ENCODE assay signal across 8 cellular contexts in genomic region chr3:52897130-52898109, GRCh38. TPM values are rescaled to one million over a fixed set of nuclear protein-coding genes. Genes with fewer than 3 reads are reported as not detected.
DNase-seq lines count a peak whose midpoint lies in the region; ATAC-seq and TF ChIP-seq lines count a peak whose summit lies in the region.

Gene STIMATE, minus strand, starts transcription at chr3:52897548. Its CDS starts 98 bp downstream, at chr3:52897450.

- peaks cover 45 to 51% (median 50%) of the 10 kb centered on the region in 3 donors for H3K4me1 Mint-ChIP-seq in CD8-positive, alpha-beta memory T cell

- no peak within 1 kb of the TSS for H3K4ac ChIP-seq in mesendoderm (ENCODE audit: low read depth, low read length)

- POLR2A ChIA-PET in CD8-positive, alpha-beta memory T cell (lab: Charles Lee) = interaction anchor here (0.6 kb wide), 1 partner anchor 16 kb away, joined by 3 read pairs; no protein-coding TSS in a partner anchor

- H3K4me1 ChIP-seq in CD8-positive, alpha-beta memory T cell (ENCODE audit: insufficient read depth, low read length) = peaks cover 40% of the 10 kb centered on the region
- H3K4me1 ChIP-seq in endocrine pancreas (ENCODE audit: control insufficient read depth, insufficient read depth, low read length) (no peaks in the 10 kb centered on the region), mesendoderm (ENCODE audit: control insufficient read depth, low read depth, low read length) (no peaks in the 10 kb centered on the region)

- H3K4me3 Mint-ChIP-seq in CD8-positive, alpha-beta memory T cell = peak within 1 kb of the TSS; percentile 89 to 99 (median 96)

- H4K8ac ChIP-seq in mesendoderm (ENCODE audit: low read depth, low read length) = no peak within 1 kb of the TSS

- peak within 1 kb of the TSS; percentile 60 to 97 (median 93) for H3K27ac Mint-ChIP-seq in CD8-positive, alpha-beta memory T cell

- H3K4me2 ChIP-seq in mesendoderm (ENCODE audit: low read length) = peak within 1 kb of the TSS; percentile 97

- peaks cover 3% of the 10 kb centered on the region for H3K79me2 ChIP-seq in mesendoderm (ENCODE audit: control insufficient read depth, insufficient read depth, low read length)

- CTCF ChIA-PET in CD8-positive, alpha-beta memory T cell (lab: Charles Lee) = no interaction called here

- H3K27me3 ChIP-seq in CD8-positive, alpha-beta memory T cell (ENCODE audit: insufficient read depth, low read length, poor library complexity, severe bottlenecking) = no peaks in the 10 kb centered on the region
- H3K27me3 ChIP-seq in HL-60 (ENCODE audit: insufficient read depth, poor library complexity, severe bottlenecking) (no peaks in the 10 kb centered on the region), endocrine pancreas (ENCODE audit: control insufficient read depth, insufficient read depth, low read length) (no peaks in the 10 kb centered on the region), mesendoderm (ENCODE audit: insufficient read depth, low read length, poor library complexity) (no peaks in the 10 kb centered on the region)

- no CpG with 5 or more reads among the region's 85 CpGs for WGBS in mesendoderm (ENCODE audit: extremely low coverage, insufficient coverage, low lambda C conversion rate)

- no peak within 1 kb of the TSS for H2BK120ac ChIP-seq in mesendoderm (ENCODE audit: low read depth, low read length)

- no peak within 1 kb of the TSS for H4K5ac ChIP-seq in mesendoderm (ENCODE audit: low read length)

- no peaks in the 10 kb centered on the region for H3K9me3 Mint-ChIP-seq in CD8-positive, alpha-beta memory T cell

- H3K4me3 ChIP-seq in CD8-positive, alpha-beta memory T cell (ENCODE audit: low read length) = peak within 1 kb of the TSS; percentile 72
- H3K4me3 ChIP-seq in HL-60 (replicated peaks; ENCODE audit: insufficient read depth, low read length) (peak within 1 kb of the TSS; percentile 93), endocrine pancreas (ENCODE audit: control insufficient read depth, insufficient read depth, low read length) (peak within 1 kb of the TSS; percentile 67), mesendoderm (ENCODE audit: low read length) (peak within 1 kb of the TSS; percentile 79)

- peaks cover 0 to 5% (median 0%) of the 10 kb centered on the region in 3 donors for H3K36me3 Mint-ChIP-seq in CD8-positive, alpha-beta memory T cell

- H3K18ac ChIP-seq in mesendoderm (ENCODE audit: low read length) = no peak within 1 kb of the TSS

- no peak for TF ChIP-seq CTCF in HL-60 (IDR thresholded peaks at IDR 0.05; ENCODE audit: insufficient read depth, low read length)

- H3K9me3 ChIP-seq in CD8-positive, alpha-beta memory T cell (ENCODE audit: low read length) = no peaks in the 10 kb centered on the region
- no peaks in the 10 kb centered on the region for H3K9me3 ChIP-seq in endocrine pancreas (ENCODE audit: control insufficient read depth, low read length)

- ATAC-seq in GM19463 (IDR thresholded peaks at IDR 0.05; ENCODE audit: unreplicated experiment) = peak; percentile 95

- H3K23ac ChIP-seq in mesendoderm (ENCODE audit: low read length) = no peak within 1 kb of the TSS

- peak; percentile 80 to 90 (median 86) for DNase-seq in CD8-positive, alpha-beta memory T cell
- DNase-seq in HL-60 (ENCODE audit: low read depth in 1 of 2, low spot score in 1 of 2) (peak; percentile 66 to 86), NOMO-1 treated with DMSO at 0.1 percent for 48 hours (lab: John Stamatoyannopoulos, UW; ENCODE audit: unreplicated experiment) (peak; percentile 84), mesendoderm (peak; percentile 88)
- DNase-seq in activated CD8-positive, alpha-beta memory T cell treated with anti-CD3 and anti-CD28 coated beads for 48 hours (ENCODE audit: low read depth in 2 of 3, low spot score in 2 of 3) = peak; percentile 59 to 77 (median 70)
- DNase-seq in stimulated activated CD8-positive, alpha-beta memory T cell treated with anti-CD3 and anti-CD28 coated beads, Interleukin-12 subunit alpha, Interleukin-12 subunit beta, amount 100 ng/mL, for 4 hours (ENCODE audit: low read depth) = peak; percentile 77

- H2BK5ac ChIP-seq in mesendoderm (ENCODE audit: low read length) = no peak within 1 kb of the TSS

- H3K56ac ChIP-seq in mesendoderm (ENCODE audit: low read length) = peak within 1 kb of the TSS; percentile 92

- peak within 1 kb of the TSS; percentile 55 for H3K27ac ChIP-seq in CD8-positive, alpha-beta memory T cell (ENCODE audit: low read depth, low read length)
- H3K27ac ChIP-seq in HL-60 (replicated peaks) (peak within 1 kb of the TSS; percentile 35), mesendoderm (ENCODE audit: low read depth, low read length) (no peak within 1 kb of the TSS)

- H3K9ac ChIP-seq in endocrine pancreas (ENCODE audit: control insufficient read depth, insufficient read depth, low read length) (peak within 1 kb of the TSS; percentile 97), mesendoderm (ENCODE audit: low read length) (peak within 1 kb of the TSS; percentile 85)

- peaks cover 10% of the 10 kb centered on the region for H3K79me1 ChIP-seq in mesendoderm (ENCODE audit: low read length)

- no peaks in the 10 kb centered on the region for H3K27me3 Mint-ChIP-seq in CD8-positive, alpha-beta memory T cell

- H3K36me3 ChIP-seq in CD8-positive, alpha-beta memory T cell (ENCODE audit: insufficient read depth, low read length) = no peaks in the 10 kb centered on the region
- no peaks in the 10 kb centered on the region for H3K36me3 ChIP-seq in endocrine pancreas (ENCODE audit: control insufficient read depth, insufficient read depth, low read length)
- no peaks in the 10 kb centered on the region for H3K36me3 ChIP-seq in mesendoderm (ENCODE audit: control insufficient read depth, insufficient read depth, low read length)

- H2AK5ac ChIP-seq in mesendoderm (ENCODE audit: low read length) = no peak within 1 kb of the TSS

- no peak within 1 kb of the TSS for H2BK15ac ChIP-seq in mesendoderm (replicated peaks; ENCODE audit: low read depth)

RNA-seq across cellular contexts. Expression of gene STIMATE, which starts in this region (rescaled TPM):
- total RNA-seq in CD8-positive, alpha-beta memory T cell = 10 to 100 TPM; 35.0 to 39.1 TPM
- 10.8 TPM for polyA plus RNA-seq in CD8-positive, alpha-beta memory T cell
- polyA plus RNA-seq in mesendoderm (2013, experiment 1 of 2) = 19.3 TPM
- 20.8 TPM for polyA plus RNA-seq in mesendoderm (2013, experiment 2 of 2)
